In genomic region chr19:1862068-1862423, GRCh38 we compare ENCODE assay signal across 1 cellular context.
TF ChIP-seq lines count a peak whose summit lies in the region.

No MANE protein-coding gene starts in this region.

TF ChIP-seq in K562, 482 proteins besides CTCF, POLR2A, EP300 and RAD21 (continued from another document):
- no peak for TF ChIP-seq SPI1 (IDR thresholded peaks at IDR 0.05; ENCODE audit: borderline replicate concordance, low read depth, low read length)
- no peak for TF ChIP-seq FOXJ3 (CRISPR knock-in tag; IDR thresholded peaks at IDR 0.05)
- 0 out of 2 replicates have a peak, but pooled peaks have one; percentile 15 for TF ChIP-seq ARID4B (CRISPR knock-in tag; IDR thresholded peaks at IDR 0.05)
- TF ChIP-seq FOXP1 (CRISPR knock-in tag; IDR thresholded peaks at IDR 0.05): no peak
- no peak for TF ChIP-seq HMG20B (CRISPR knock-in tag; IDR thresholded peaks at IDR 0.05)
- no peak for TF ChIP-seq KLF10 (CRISPR knock-in tag; IDR thresholded peaks at IDR 0.05)
- no peak for TF ChIP-seq ZBTB5 (IDR thresholded peaks at IDR 0.05)
- TF ChIP-seq USF2 (CRISPR knock-in tag; IDR thresholded peaks at IDR 0.05): no peak
- peak in 1 of 2 experiments; percentile 34; a peak in 1 of 4 replicates for TF ChIP-seq MNT (conservative IDR thresholded peaks at IDR 0.05)
TF ChIP-seq in K562: peak in this region for 10.
